1 cellular context compared by ENCODE assay signal in the genomic region with DNA sequence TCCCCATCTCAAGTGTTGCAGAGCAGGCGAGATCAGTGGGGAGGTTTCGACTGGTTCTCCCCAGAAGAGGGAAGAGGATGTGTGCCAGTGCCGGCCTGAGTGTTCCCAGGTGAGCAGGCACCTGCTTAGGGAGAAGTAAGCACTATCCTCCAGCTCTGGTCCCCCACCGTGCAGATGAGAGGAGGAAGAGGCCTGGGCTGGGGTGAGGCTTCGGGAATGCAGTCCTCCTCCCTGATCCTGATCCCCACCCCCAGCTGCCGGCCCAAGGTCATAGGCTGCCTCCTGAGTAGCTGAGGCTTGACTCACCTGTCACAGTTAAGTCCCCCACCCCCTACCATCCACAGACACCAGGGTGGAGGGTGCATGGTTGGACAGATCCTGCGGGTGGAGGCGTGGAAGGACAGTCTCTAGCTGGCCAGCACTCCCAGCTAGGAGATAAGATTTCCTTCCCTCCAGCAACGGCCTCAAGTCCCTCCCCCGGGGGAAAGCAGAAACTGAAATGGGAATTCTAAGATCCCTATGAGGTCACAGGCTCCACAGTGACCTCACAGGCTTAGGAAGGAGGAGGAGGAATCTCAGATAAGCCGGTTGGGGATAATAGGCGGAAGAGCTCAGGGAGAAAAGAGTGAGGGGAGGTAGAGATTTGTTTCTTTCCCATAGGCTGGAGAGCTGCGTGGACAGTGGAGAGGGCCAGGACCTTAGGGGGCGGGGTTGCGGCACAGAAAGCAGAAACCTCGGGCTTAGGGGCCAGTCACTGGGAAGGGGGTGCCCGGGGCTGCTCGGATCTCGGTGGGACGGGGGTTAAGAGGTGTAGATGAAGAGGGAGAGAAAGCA.
TF ChIP-seq lines count a peak whose summit lies in the region.

No MANE protein-coding gene starts in this region.

TF ChIP-seq in endothelial cell of umbilical vein, 7 proteins besides CTCF, POLR2A, EP300 and RAD21:
- TF ChIP-seq, protein P1, sequence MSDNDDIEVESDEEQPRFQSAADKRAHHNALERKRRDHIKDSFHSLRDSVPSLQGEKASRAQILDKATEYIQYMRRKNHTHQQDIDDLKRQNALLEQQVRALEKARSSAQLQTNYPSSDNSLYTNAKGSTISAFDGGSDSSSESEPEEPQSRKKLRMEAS (IDR thresholded peaks at IDR 0.05; ENCODE audit: insufficient read depth, insufficient read length): no peak
- TF ChIP-seq POLR2AphosphoS5 (IDR thresholded peaks at IDR 0.05; ENCODE audit: insufficient read depth, low read depth, low read length) (no peak), FOS (IDR thresholded peaks at IDR 0.05; ENCODE audit: borderline replicate concordance, insufficient read depth, low read length) (no peak), GATA2 (IDR thresholded peaks at IDR 0.05; ENCODE audit: insufficient read depth, insufficient read length, low read depth, low read length) (no peak), EZH2 (IDR thresholded peaks at IDR 0.05; ENCODE audit: borderline replicate concordance, low read depth, low read length, severe bottlenecking) (no peak), MYC (IDR thresholded peaks at IDR 0.05; ENCODE audit: low read depth, low read length) (no peak), JUN (IDR thresholded peaks at IDR 0.05; ENCODE audit: borderline replicate concordance, insufficient read depth, insufficient read length, low read depth) (no peak)
